Comparison of ENCODE assay signal across 35 cellular contexts in the genomic region with DNA sequence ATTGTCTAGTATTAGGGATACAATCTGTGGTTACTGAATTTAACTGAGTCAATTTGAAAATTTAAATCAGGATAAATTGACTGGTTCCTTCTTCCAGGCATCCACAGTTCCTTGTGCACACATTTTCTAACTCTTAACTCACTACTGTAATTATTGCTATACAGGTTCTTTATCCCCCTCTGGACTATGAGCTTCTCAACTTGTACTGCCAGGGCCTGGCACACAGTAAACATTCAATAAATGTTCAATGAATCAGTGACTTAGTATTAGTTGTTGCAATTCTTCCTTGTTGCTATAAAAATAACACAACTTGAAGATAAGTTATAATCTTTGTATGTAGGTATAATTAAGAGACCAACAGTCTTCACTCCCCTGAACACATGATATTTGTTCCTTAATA.
"Had no signal": no experiment of that assay in that cellular context is flagged by ENCODE, and none has a peak within 500 bp of the region (broad histone marks: within the 10 kb centered on the region; RNA-seq: fewer than 3 reads in every experiment).

No MANE protein-coding gene starts in this region.

- H3K27ac ChIP-seq: adrenal gland, body of pancreas, brain microvascular endothelial cell, breast epithelium, VCaP had no signal

- H3K27me3 ChIP-seq: adrenal gland, body of pancreas, brain microvascular endothelial cell, breast epithelium had no signal

- H3K4me3 ChIP-seq: adrenal gland, body of pancreas, breast epithelium had no signal

- H3K4me1 ChIP-seq: adrenal gland, body of pancreas, breast epithelium had no signal

- H3K36me3 ChIP-seq: adrenal gland, brain microvascular endothelial cell, breast epithelium had no signal

- FAIRE-seq: astrocyte, TTC549 had no signal

- H3K9me3 ChIP-seq: adrenal gland, body of pancreas, breast epithelium had no signal

- ATAC-seq: activated CD8-positive, alpha-beta T cell treated with anti-CD3 and anti-CD28 coated beads for 36 hours; activated naive CD4-positive, alpha-beta T cell treated with anti-CD3 and anti-CD28 coated beads, Interleukin-2, amount 50 U/mL, for 72 hours; activated T-cell treated with anti-CD3 and anti-CD28 coated beads, Interleukin-2, amount 50 U/mL, for 4 hours; activated T-cell treated with anti-CD3 and anti-CD28 coated beads, Interleukin-2, amount 50 U/mL, for 72 hours; activated T-helper 17 cell treated with anti-CD3 and anti-CD28 coated beads, Interleukin-2, amount 50 U/mL, for 72 hours; body of pancreas had no signal

- DNase-seq: activated B cell treated with CpG ODN at 0.5 μM for 24 hours; activated CD4-positive, alpha-beta memory T cell treated with anti-CD3 and anti-CD28 coated beads for 36 hours; activated CD4-positive, alpha-beta T cell treated with anti-CD3 and anti-CD28 coated beads for 4 hours; activated CD4-positive, alpha-beta T cell treated with anti-CD3 and anti-CD28 coated beads, Interleukin-2, amount 10 ng/mL, durations not matched to agents 24 days and 14 days; activated CD4-positive, alpha-beta T cell treated with anti-CD3 and anti-CD28 coated beads, Interleukin-2, amount 50 U/mL, for 1 hour; activated CD4-positive, alpha-beta T cell treated with anti-CD3 and anti-CD28 coated beads, Interleukin-2, amount 50 U/mL, for 4 hours; activated CD4-positive, CD25-positive, alpha-beta regulatory T cell treated with anti-CD3 and anti-CD28 coated beads, Interleukin-2, amount 50 U/mL, for 72 hours; activated CD8-positive, alpha-beta memory T cell treated with anti-CD3 and anti-CD28 coated beads, Interleukin-2, amount 50 U/mL, for 4 hours; activated CD8-positive, alpha-beta T cell treated with anti-CD3 and anti-CD28 coated beads for 36 hours; activated effector memory CD4-positive, alpha-beta T cell treated with anti-CD3 and anti-CD28 coated beads, Interleukin-2, amount 50 U/mL, for 16 hours; activated gamma-delta T cell treated with Interleukin-2 at 50 U/mL for 16 hours; activated naive CD4-positive, alpha-beta T cell; activated naive CD4-positive, alpha-beta T cell treated with anti-CD3 and anti-CD28 coated beads for 36 hours; activated naive CD4-positive, alpha-beta T cell treated with anti-CD3 and anti-CD28 coated beads, Interleukin-2, amount 50 U/mL, for 16 hours; activated naive CD8-positive, alpha-beta T cell treated with anti-CD3 and anti-CD28 coated beads for 36 hours; activated T-cell treated with anti-CD3 and anti-CD28 coated beads for 4 hours; activated T-cell treated with anti-CD3 and anti-CD28 coated beads, Interleukin-2, amount 50 U/mL, for 1 hour; activated T-cell treated with anti-CD3 and anti-CD28 coated beads, Interleukin-2, amount 50 U/mL, for 4 hours; activated T-cell treated with anti-CD3 and anti-CD28 coated beads, Interleukin-2, amount 50 U/mL, for 72 hours; adrenal gland; amniotic stem cell; aorta; body of pancreas; brain microvascular endothelial cell; caudate nucleus; cerebellar nuclear complex; T-helper 1 cell; T-helper 2 cell; T-helper 9 cell had no signal
